14 cellular contexts compared by ENCODE assay signal in the genomic region with DNA sequence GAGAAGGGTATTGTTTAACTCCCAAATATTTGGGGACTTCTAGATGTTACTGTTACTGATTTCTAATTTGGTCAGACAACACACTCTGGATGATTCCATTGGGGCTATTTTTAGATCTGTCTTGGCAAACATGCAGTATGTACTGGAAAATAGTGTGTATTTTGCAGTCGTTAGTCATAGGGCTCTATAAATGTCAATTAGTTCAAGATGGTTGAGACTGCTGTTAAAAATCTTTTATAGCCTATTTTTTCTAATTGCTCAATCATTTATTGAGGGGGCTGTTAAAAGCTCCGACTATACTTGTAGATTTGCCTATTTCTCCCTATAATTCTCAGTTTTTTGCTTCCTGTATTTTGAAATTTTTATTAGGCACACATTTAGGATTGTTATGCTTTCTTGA. TPM values are rescaled to one million over a fixed set of nuclear protein-coding genes. Genes with fewer than 3 reads are reported as not detected.
DNase-seq lines count a peak whose midpoint lies in the region; ATAC-seq and TF ChIP-seq lines count a peak whose summit lies in the region.
"Had no signal": no experiment of that assay in that cellular context is flagged by ENCODE, and none has a peak within 500 bp of the region (broad histone marks: within the 10 kb centered on the region; RNA-seq: fewer than 3 reads in every experiment).

No MANE protein-coding gene starts in this region.

- intact Hi-C loops in breast epithelium (cut with DNase I; ENCODE audit: low total_unique reads): no loop called here
- intact Hi-C loops in mammary epithelial cell (cut with micrococcal nuclease): loop anchor here (10.0 kb wide), 1 partner anchor 293 kb away; no protein-coding TSS in a partner anchor
- intact Hi-C loops in uterus (cut with DNase I; ENCODE audit: low total_unique reads): no loop called here

- H4K20me1 ChIP-seq in mammary epithelial cell (ENCODE audit: insufficient read depth, low read length): no peaks in the 10 kb centered on the region

- BruUV-seq in mammary epithelial cell (replicated peaks; lab: Mats Ljungman, UMichigan): no TSS peak

- H3K79me2 ChIP-seq in mammary epithelial cell (ENCODE audit: insufficient read depth, low read length): peaks cover 25% of the 10 kb centered on the region

- DNase-seq in breast epithelium (ENCODE audit: low spot score in 2 of 2): no peak
- DNase-seq in mammary epithelial cell: no peak
- DNase-seq in dermis blood vessel endothelial cell: peak; percentile 38
- no peak for DNase-seq in mesothelial cell of epicardium (ENCODE audit: low spot score in 2 of 2, unreplicated experiment in 2 of 2)
- no peak for DNase-seq in uterus
- no peak for DNase-seq in central memory CD4-positive, alpha-beta T cell
- DNase-seq in islet precursor cell: no peak
- DNase-seq: ACHN; activated CD4-positive, alpha-beta T cell treated with anti-CD3 and anti-CD28 coated beads for 4 hours; activated gamma-delta T cell; mucosa of descending colon; NCI-H2029; substantia nigra had no signal

- H3K27ac Mint-ChIP-seq in mesothelial cell of epicardium: peak overlapping the region; percentile 81

- H3K4me3 ChIP-seq in breast epithelium (no peak overlapping the region), mammary epithelial cell (replicated peaks in 1 of 3; ENCODE audit: insufficient read depth in 1 of 3, low read depth in 2 of 3, low read length in 3 of 3) (no peak overlapping the region), uterus (no peak overlapping the region)
- H3K4me3 ChIP-seq: mucosa of descending colon had no signal

- peaks cover 44% of the 10 kb centered on the region for H3K36me3 Mint-ChIP-seq in mesothelial cell of epicardium

- H3K4me1 ChIP-seq in breast epithelium: peaks cover 11 to 17% of the 10 kb centered on the region in 2 donors
- H3K4me1 ChIP-seq in mammary epithelial cell (ENCODE audit: insufficient read depth, low read length): peaks cover 10% of the 10 kb centered on the region
- peaks cover 0 to 14% of the 10 kb centered on the region in 2 donors for H3K4me1 ChIP-seq in uterus

- H3K9ac ChIP-seq in mammary epithelial cell (ENCODE audit: insufficient read depth, low read length): no peak overlapping the region

- TF ChIP-seq POLR2A in breast epithelium (IDR thresholded peaks at IDR 0.05) (no peak), uterus (IDR thresholded peaks at IDR 0.05) (no peak)

- H3K27me3 ChIP-seq in breast epithelium (no peaks in the 10 kb centered on the region), mammary epithelial cell (ENCODE audit: insufficient read depth, low read length) (no peaks in the 10 kb centered on the region), uterus (no peaks in the 10 kb centered on the region)

- dilution Hi-C loops in mammary epithelial cell (cut with HindIII; ENCODE audit: low sequenced_read_pairs): loop anchor here (5.0 kb wide), 1 partner anchor 96 kb away; no protein-coding TSS in a partner anchor

- peaks cover 13% of the 10 kb centered on the region for H3K4me1 Mint-ChIP-seq in mesothelial cell of epicardium

- CTCF ChIA-PET in mammary epithelial cell (lab: Charles Lee; ENCODE audit: low non-redundant PET): no interaction called here

- in situ Hi-C loops in mammary epithelial cell (cut with MboI; ENCODE audit: low sequenced_read_pairs in 2 of 2): loop anchor here in 1 of 2 donors (10.0 kb wide), 1 partner anchor 93 kb away; no protein-coding TSS in a partner anchor

- H2AFZ ChIP-seq in mammary epithelial cell (ENCODE audit: low read depth, low read length): no peak overlapping the region

- ATAC-seq in GM19328 (IDR thresholded peaks at IDR 0.05; ENCODE audit: unreplicated experiment): no peak
- ATAC-seq: mucosa of descending colon had no signal

- peaks cover 11% of the 10 kb centered on the region for H3K9me3 Mint-ChIP-seq in mesothelial cell of epicardium

- H3K27ac ChIP-seq in breast epithelium (peak overlapping the region; percentile 45 to 93), mammary epithelial cell (ENCODE audit: insufficient read depth, low read depth, low read length) (no peak overlapping the region), uterus (peak overlapping the region; percentile 60 to 97)

- H3K27me3 Mint-ChIP-seq in mesothelial cell of epicardium (ENCODE audit: low read depth): no peaks in the 10 kb centered on the region

- 41% methylated on average over 2 of the region's 2 CpGs for WGBS in mammary epithelial cell (ENCODE audit: low coverage, missing lambda C conversion rate)

- H3K4me3 Mint-ChIP-seq in mesothelial cell of epicardium: no peak overlapping the region

- TF ChIP-seq CTCF in breast epithelium (IDR thresholded peaks at IDR 0.05) (no peak), mammary epithelial cell (conservative IDR thresholded peaks at IDR 0.05 in 1 of 2, IDR thresholded peaks at IDR 0.05 in 1 of 2; ENCODE audit: extremely low read depth in 1 of 2, insufficient read depth in 1 of 2, low read depth in 1 of 2, low read length in 2 of 2) (no peak), mesothelial cell of epicardium (IDR thresholded peaks at IDR 0.05; ENCODE audit: unreplicated experiment) (no peak), uterus (IDR thresholded peaks at IDR 0.05) (no peak)

- no peaks in the 10 kb centered on the region for H3K36me3 ChIP-seq in breast epithelium
- peaks cover 13% of the 10 kb centered on the region for H3K36me3 ChIP-seq in mammary epithelial cell (ENCODE audit: insufficient read depth, low read length)
- no peaks in the 10 kb centered on the region for H3K36me3 ChIP-seq in uterus

- no peak overlapping the region for H3K4me2 ChIP-seq in mammary epithelial cell (ENCODE audit: insufficient read depth, low read depth, low read length)

- H3K9me3 ChIP-seq in breast epithelium: no peaks in the 10 kb centered on the region
- H3K9me3 ChIP-seq in mammary epithelial cell (replicated peaks; ENCODE audit: insufficient read depth, low read length): no peaks in the 10 kb centered on the region
- H3K9me3 ChIP-seq in uterus: no peaks in the 10 kb centered on the region
- H3K9me3 ChIP-seq: mucosa of descending colon had no signal

RNA-seq across cellular contexts. Expression of a gene that starts 31.4 kb away (rescaled TPM):
- 10 to 100 TPM; 41.3 to 72.4 (median 58.7) TPM for total RNA-seq in breast epithelium
- total RNA-seq in mammary epithelial cell: 10 to 100 TPM; 49.0 to 69.7 TPM
- polyA plus RNA-seq in mammary epithelial cell: 116 TPM
- 245 TPM for polyA minus RNA-seq in mammary epithelial cell
- 88.8 and 113 TPM in 2 replicates for total RNA-seq in dermis blood vessel endothelial cell
- 80.6 to 86.4 TPM (median 85.2 TPM) in 3 replicates for total RNA-seq in mesothelial cell of epicardium
- 10 to 100 TPM; 26.1 to 92.3 (median 62.5) TPM for total RNA-seq in uterus

RNA-seq across cellular contexts. Expression of a gene that starts 35.1 kb away (rescaled TPM):
- total RNA-seq in breast epithelium (10 to 100 TPM in 2 of 3 donors, 1 to 10 TPM in 1; 2.2 to 29.7 (median 16.4) TPM), mammary epithelial cell (100 to 1,000 TPM in 1 of 2 donors, 10 to 100 TPM in 1; 94.6 to 110 TPM), dermis blood vessel endothelial cell (0.56 and 0.68 TPM in 2 replicates), mesothelial cell of epicardium (50.3 to 51.7 TPM (median 50.7 TPM) in 3 replicates), uterus (10 to 100 TPM in 2 of 4 donors, 1 to 10 TPM in 2; 7.2 to 89.1 (median 26.2) TPM)
- 47.7 TPM for polyA plus RNA-seq in mammary epithelial cell
- 47.1 TPM for polyA minus RNA-seq in mammary epithelial cell

RNA-seq across cellular contexts. Expression of a gene that starts 50.5 kb away (rescaled TPM):
- total RNA-seq in breast epithelium (under 1 TPM in 2 of 3 donors, not detected in 1; 0.59 to 0.98 TPM), mammary epithelial cell (1 to 10 TPM in 1 of 2 donors, not detected in 1; 2.3 TPM), dermis blood vessel endothelial cell (not detected in 2 replicates), mesothelial cell of epicardium (0.49 to 0.79 TPM (median 0.73 TPM) in 3 replicates), uterus (1 to 10 TPM in 1 of 4 donors, under 1 TPM in 2, not detected in 1; under 0.01 to 3.7 (median 0.73) TPM)
- polyA plus RNA-seq in mammary epithelial cell: not detected
- polyA minus RNA-seq in mammary epithelial cell: not detected
